8 cellular contexts compared by ENCODE assay signal in the genomic region with DNA sequence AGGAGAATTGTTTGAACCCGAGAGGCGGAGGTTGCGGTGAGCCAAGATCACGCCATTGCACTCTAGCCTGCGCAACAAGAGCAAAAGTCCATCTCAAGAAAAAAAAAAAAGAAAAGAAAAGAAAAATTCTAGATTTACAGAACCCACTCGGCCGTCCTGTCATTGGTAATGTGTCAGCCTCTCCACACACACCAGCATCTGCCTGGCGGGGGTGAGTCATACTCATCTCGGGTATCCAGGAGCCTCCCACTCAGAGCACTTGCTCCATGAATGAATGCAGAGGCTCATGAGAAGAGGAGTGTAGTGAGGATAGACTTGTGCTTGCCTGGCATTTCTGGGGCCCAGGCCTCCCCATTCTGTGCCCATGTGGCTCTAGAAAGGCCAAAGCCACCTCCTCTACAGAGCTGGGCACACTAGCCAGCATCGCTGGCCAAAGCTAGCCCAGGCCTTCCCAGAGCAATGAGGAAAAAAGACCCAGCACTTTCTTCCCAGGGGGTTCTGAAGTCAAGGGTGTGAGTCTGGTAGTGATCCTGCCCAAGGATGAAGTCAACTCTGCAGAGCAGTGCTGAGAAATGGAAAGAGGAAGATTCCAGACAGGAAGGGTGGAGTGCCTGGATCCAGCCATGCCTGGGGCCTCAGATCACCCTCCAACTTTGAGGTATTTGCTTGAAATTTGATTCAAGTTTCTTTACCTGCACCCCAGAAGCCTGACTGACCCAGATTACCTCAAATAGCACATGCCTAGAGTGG. TPM values are rescaled to one million over a fixed set of nuclear protein-coding genes. Genes with fewer than 3 reads are reported as not detected.
DNase-seq lines count a peak whose midpoint lies in the region; ATAC-seq and TF ChIP-seq lines count a peak whose summit lies in the region.

No MANE protein-coding gene starts in this region.

- TF ChIP-seq CTCF in natural killer cell (IDR thresholded peaks at IDR 0.05) = no peak

- H3K36me3 Mint-ChIP-seq in natural killer cell = no peaks in the 10 kb centered on the region
- no peaks in the 10 kb centered on the region for H3K36me3 Mint-ChIP-seq in immature natural killer cell

- H3K4me3 Mint-ChIP-seq in natural killer cell (no peak overlapping the region), immature natural killer cell (no peak overlapping the region)

- no peaks in the 10 kb centered on the region for H3K9me3 Mint-ChIP-seq in natural killer cell
- no peaks in the 10 kb centered on the region for H3K9me3 Mint-ChIP-seq in immature natural killer cell

- no peak overlapping the region for H3K27ac Mint-ChIP-seq in natural killer cell
- no peak overlapping the region for H3K27ac Mint-ChIP-seq in immature natural killer cell

- H3K4me1 Mint-ChIP-seq in natural killer cell (no peaks in the 10 kb centered on the region), immature natural killer cell (peaks cover 0 to 11% of the 10 kb centered on the region in 2 donors)

- intact Hi-C loops in natural killer cell (cut with micrococcal nuclease) = no loop called here

- peak; percentile 70 for DNase-seq in GM04504 (ENCODE audit: low read depth)
- DNase-seq in NCI-H2171 treated with DMSO at 0.1 percent for 48 hours (lab: John Stamatoyannopoulos, UW) = peak; percentile 66
- peak; percentile 31 for DNase-seq in dermis blood vessel endothelial cell
- DNase-seq in occipital lobe (lab: John Stamatoyannopoulos, UW) = peak; percentile 75
- DNase-seq in NCI-H2029 (lab: John Stamatoyannopoulos, UW) = no peak
- DNase-seq in natural killer cell = no peak
- no peak for DNase-seq in immature natural killer cell

- ATAC-seq in HG03196 (IDR thresholded peaks at IDR 0.05; ENCODE audit: unreplicated experiment) (no peak), natural killer cell (no peak)

- H3K27me3 Mint-ChIP-seq in natural killer cell (ENCODE audit: low read depth in 2 of 2) = no peaks in the 10 kb centered on the region
- H3K27me3 Mint-ChIP-seq in immature natural killer cell (ENCODE audit: low read depth in 3 of 3) = no peaks in the 10 kb centered on the region

RNA-seq across cellular contexts. Expression of gene KLC1, which starts 31.2 kb away (rescaled TPM):
- total RNA-seq in dermis blood vessel endothelial cell = 205 and 277 TPM in 2 replicates
- total RNA-seq in occipital lobe = 355 TPM
- total RNA-seq in natural killer cell = 100 to 1,000 TPM; 144 to 200 (median 178) TPM
- 10 to 100 TPM; 38.3 to 83.5 (median 48.2) TPM for polyA plus RNA-seq in immature natural killer cell

RNA-seq across cellular contexts. Expression of gene COA8, which starts 35.0 kb away (rescaled TPM):
- total RNA-seq in dermis blood vessel endothelial cell (24.7 and 26.5 TPM in 2 replicates), occipital lobe (27.5 TPM), natural killer cell (10 to 100 TPM; 22.2 to 32.0 (median 24.9) TPM)
- polyA plus RNA-seq in immature natural killer cell = 10 to 100 TPM; 60.6 to 87.5 (median 64.5) TPM

RNA-seq across cellular contexts. Expression of gene BAG5, which starts 35.3 kb away (rescaled TPM):
- total RNA-seq in dermis blood vessel endothelial cell (34.8 and 35.4 TPM in 2 replicates), occipital lobe (46.6 TPM), natural killer cell (10 to 100 TPM; 36.1 to 48.0 (median 47.0) TPM)
- 10 to 100 TPM; 23.5 to 58.7 (median 36.5) TPM for polyA plus RNA-seq in immature natural killer cell

Comparison
In these comparisons a context has a peak if more than half of its experiments do, and no peak if none do; other contexts are left out.
1. DNase-seq: peak in GM04504 (single experiment), NCI-H2171 treated with DMSO at 0.1 percent for 48 hours (single experiment), dermis blood vessel endothelial cell (single experiment) and occipital lobe (single experiment); none in NCI-H2029 (single experiment), natural killer cell (single experiment) and immature natural killer cell (0 of 3).